Comparison of ENCODE assay signal across 8 cellular contexts in the genomic region with DNA sequence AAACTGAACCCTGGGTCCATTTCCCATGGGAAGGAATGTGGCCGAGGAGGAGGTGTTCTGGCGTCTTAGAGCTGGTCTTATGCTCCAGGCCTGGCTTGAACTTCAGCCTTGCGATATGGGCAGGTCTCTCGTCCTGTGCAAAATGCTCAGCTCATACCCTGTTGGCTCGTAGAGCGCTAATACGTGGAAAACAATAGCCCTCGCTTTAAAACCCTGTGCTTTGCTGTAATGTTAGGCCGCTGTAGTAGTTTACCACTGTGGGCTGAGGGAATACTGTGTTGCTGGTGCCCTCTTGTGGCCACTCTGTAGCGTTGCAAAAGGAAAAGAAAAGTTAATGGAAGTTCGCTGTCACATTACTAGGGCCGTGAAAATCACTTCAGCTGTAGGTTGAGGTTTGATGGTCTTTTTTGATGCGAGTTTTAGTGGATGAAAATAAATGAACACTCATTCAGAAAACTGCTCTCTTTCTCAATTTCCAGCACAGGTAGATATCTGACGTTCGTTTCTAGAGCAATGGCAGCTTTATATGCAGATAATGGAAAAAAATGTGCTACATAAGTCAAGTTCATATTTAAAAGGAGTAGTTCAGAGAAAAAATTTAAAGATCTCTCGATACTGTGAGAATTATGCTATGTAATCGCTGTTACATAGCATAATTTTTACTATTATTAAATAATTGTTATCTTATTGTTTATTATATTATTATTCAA.
A peak's percentile ranks its signal among the peaks of the same experiment; 100 is the strongest.
DNase-seq lines count a peak whose midpoint lies in the region; ATAC-seq and TF ChIP-seq lines count a peak whose summit lies in the region.

No MANE protein-coding gene starts in this region.

- H3K9me3 ChIP-seq in naive thymus-derived CD4-positive, alpha-beta T cell (ENCODE audit: control insufficient read depth in 2 of 3, low read length in 3 of 3), result no peaks in the 10 kb centered on the region
- no peaks in the 10 kb centered on the region for H3K9me3 ChIP-seq in subcutaneous abdominal adipose tissue (ENCODE audit: control insufficient read depth in 5 of 5, low read length in 5 of 5)

- no peak overlapping the region for H3K27ac ChIP-seq in naive thymus-derived CD4-positive, alpha-beta T cell (ENCODE audit: low read depth, low read length)
- H3K27ac ChIP-seq in subcutaneous abdominal adipose tissue (ENCODE audit: low read depth, low read length), result no peak overlapping the region

- no peak overlapping the region for H3K4me3 Mint-ChIP-seq in activated CD8-positive, alpha-beta T cell treated with anti-CD3 and anti-CD28 coated beads for 36 hours
- peak overlapping the region in 3 of 10 donors; percentile 15 to 45 (median 29) for H3K4me3 Mint-ChIP-seq in naive thymus-derived CD4-positive, alpha-beta T cell

- ATAC-seq in GM19438 (IDR thresholded peaks at IDR 0.05; ENCODE audit: low read depth, unreplicated experiment), result peak; percentile 80
- peak; percentile 83 for ATAC-seq in HG03469 (IDR thresholded peaks at IDR 0.05; ENCODE audit: unreplicated experiment)
- ATAC-seq in activated CD8-positive, alpha-beta T cell treated with anti-CD3 and anti-CD28 coated beads for 36 hours, result peak; percentile 87
- ATAC-seq in naive thymus-derived CD4-positive, alpha-beta T cell, result peak; percentile 98

- peak; percentile 87 for TF ChIP-seq CTCF in activated CD8-positive, alpha-beta T cell treated with anti-CD3 and anti-CD28 coated beads for 36 hours (IDR thresholded peaks at IDR 0.05)
- peak; percentile 93 for TF ChIP-seq CTCF in epithelial cell of esophagus (IDR thresholded peaks at IDR 0.05; ENCODE audit: insufficient read depth, low read depth, low read length, missing control alignments)

- DNase-seq in COR-L47 (lab: John Stamatoyannopoulos, UW) (peak; percentile 41), NCI-H82 (lab: John Stamatoyannopoulos, UW) (peak; percentile 70), epithelial cell of esophagus (ENCODE audit: low read depth) (peak; percentile 69)
- peak; percentile 73 for DNase-seq in activated CD8-positive, alpha-beta T cell treated with anti-CD3 and anti-CD28 coated beads for 36 hours
- peak; percentile 9 to 60 (median 44) for DNase-seq in naive thymus-derived CD4-positive, alpha-beta T cell

- peaks cover 0 to 3% (median 0%) of the 10 kb centered on the region in 3 experiments for H3K36me3 ChIP-seq in naive thymus-derived CD4-positive, alpha-beta T cell (ENCODE audit: control insufficient read depth in 2 of 3, insufficient read depth in 3 of 3, low read length in 3 of 3)
- H3K36me3 ChIP-seq in subcutaneous abdominal adipose tissue (ENCODE audit: control insufficient read depth in 5 of 5, insufficient read depth in 5 of 5, low read length in 5 of 5), result no peaks in the 10 kb centered on the region

- no peaks in the 10 kb centered on the region for H3K27me3 ChIP-seq in naive thymus-derived CD4-positive, alpha-beta T cell (ENCODE audit: control insufficient read depth in 2 of 2, insufficient read depth in 2 of 2, low read length in 2 of 2)
- H3K27me3 ChIP-seq in subcutaneous abdominal adipose tissue (ENCODE audit: control insufficient read depth in 5 of 5, insufficient read depth in 4 of 5, low read length in 5 of 5), result no peaks in the 10 kb centered on the region

- CTCF ChIA-PET in activated CD8-positive, alpha-beta T cell treated with anti-CD3 and anti-CD28 coated beads for 36 hours (lab: Charles Lee), result interaction anchor here (0.5 to 8.9 kb wide), 57 partner anchors 9 to 345 kb away, joined by 3 to 325 read pairs (median 4); a partner anchor contains a TSS
- CTCF ChIA-PET in naive thymus-derived CD4-positive, alpha-beta T cell (lab: Charles Lee), result interaction anchor here (0.8 to 5.7 kb wide), 7 partner anchors 8 to 161 kb away, joined by 3 to 78 read pairs (median 7); no protein-coding TSS in a partner anchor

- POLR2A ChIA-PET in activated CD8-positive, alpha-beta T cell treated with anti-CD3 and anti-CD28 coated beads for 36 hours (lab: Charles Lee), result interaction anchor here (0.6 to 2.3 kb wide), 4 partner anchors 18 to 160 kb away, joined by 3 to 16 read pairs (median 4); a partner anchor contains a TSS
- POLR2A ChIA-PET in naive thymus-derived CD4-positive, alpha-beta T cell (lab: Charles Lee), result interaction anchor here (1.1 kb wide), 1 partner anchor 161 kb away, joined by 3 read pairs; no protein-coding TSS in a partner anchor

- peaks cover 11% of the 10 kb centered on the region for H3K4me1 Mint-ChIP-seq in activated CD8-positive, alpha-beta T cell treated with anti-CD3 and anti-CD28 coated beads for 36 hours (ENCODE audit: low read depth)
- peaks cover 0 to 25% (median 4%) of the 10 kb centered on the region in 7 donors for H3K4me1 Mint-ChIP-seq in naive thymus-derived CD4-positive, alpha-beta T cell

- peak overlapping the region; percentile 51 for H3K27ac Mint-ChIP-seq in activated CD8-positive, alpha-beta T cell treated with anti-CD3 and anti-CD28 coated beads for 36 hours
- H3K27ac Mint-ChIP-seq in naive thymus-derived CD4-positive, alpha-beta T cell, result peak overlapping the region in 1 of 9 donors; percentile 16

- peaks cover 3% of the 10 kb centered on the region for H3K36me3 Mint-ChIP-seq in activated CD8-positive, alpha-beta T cell treated with anti-CD3 and anti-CD28 coated beads for 36 hours (ENCODE audit: low read depth)
- peaks cover 0 to 21% (median 6%) of the 10 kb centered on the region in 5 donors for H3K36me3 Mint-ChIP-seq in naive thymus-derived CD4-positive, alpha-beta T cell

- no peaks in the 10 kb centered on the region for H3K27me3 Mint-ChIP-seq in activated CD8-positive, alpha-beta T cell treated with anti-CD3 and anti-CD28 coated beads for 36 hours
- H3K27me3 Mint-ChIP-seq in naive thymus-derived CD4-positive, alpha-beta T cell, result no peaks in the 10 kb centered on the region

- H3K9ac ChIP-seq in subcutaneous abdominal adipose tissue (ENCODE audit: low read length in 5 of 5), result peak overlapping the region in 1 of 5 donors; percentile 53

- H3K4me1 ChIP-seq in naive thymus-derived CD4-positive, alpha-beta T cell (ENCODE audit: control insufficient read depth in 2 of 2, insufficient read depth in 2 of 2, low read length in 2 of 2), result peaks cover 0 to 8% of the 10 kb centered on the region in 2 donors
- peaks cover 0 to 9% (median 4%) of the 10 kb centered on the region in 5 donors for H3K4me1 ChIP-seq in subcutaneous abdominal adipose tissue (ENCODE audit: control insufficient read depth in 5 of 5, insufficient read depth in 5 of 5, low read length in 5 of 5)

- no peaks in the 10 kb centered on the region for H3K9me3 Mint-ChIP-seq in activated CD8-positive, alpha-beta T cell treated with anti-CD3 and anti-CD28 coated beads for 36 hours
- H3K9me3 Mint-ChIP-seq in naive thymus-derived CD4-positive, alpha-beta T cell, result no peaks in the 10 kb centered on the region

- intact Hi-C loops in activated CD8-positive, alpha-beta T cell treated with anti-CD3 and anti-CD28 coated beads for 36 hours (cut with micrococcal nuclease), result loop anchor here (1.0 to 5.0 kb wide), 2 partner anchors 92 to 160 kb away; a partner anchor contains a TSS
- intact Hi-C loops in naive thymus-derived CD4-positive, alpha-beta T cell (cut with micrococcal nuclease), result loop anchor here (1.0 to 5.0 kb wide), 7 partner anchors 17 to 1294 kb away; a partner anchor contains a TSS

- no peak overlapping the region for H3K4me3 ChIP-seq in epithelial cell of esophagus (ENCODE audit: low read length)
- no peak overlapping the region for H3K4me3 ChIP-seq in naive thymus-derived CD4-positive, alpha-beta T cell (ENCODE audit: low read length)
- H3K4me3 ChIP-seq in subcutaneous abdominal adipose tissue (ENCODE audit: low read depth in 1 of 5, low read length in 5 of 5), result peak overlapping the region in 4 of 5 donors; percentile 3 to 61 (median 32)

Comparison
In these comparisons a context has a peak if more than half of its experiments do, and no peak if none do; other contexts are left out.
1. H3K4me3 ChIP-seq: peak in subcutaneous abdominal adipose tissue (4 of 5); none in epithelial cell of esophagus (single experiment) and naive thymus-derived CD4-positive, alpha-beta T cell (single experiment).
2. Peak in every context shown above with its lines, with median percentiles within 50 percentile points of each other: DNase-seq and ATAC-seq.